ENCODE assay signal across 14 cellular contexts in genomic region chr6:141103246-141103645, GRCh38.
A peak's percentile ranks its signal among the peaks of the same experiment; 100 is the strongest.
DNase-seq lines count a peak whose midpoint lies in the region; ATAC-seq, FAIRE-seq and TF ChIP-seq lines count a peak whose summit lies in the region.
"Had no signal": no experiment of that assay in that cellular context is flagged by ENCODE, and none has a peak within 500 bp of the region (broad histone marks: within the 10 kb centered on the region; RNA-seq: fewer than 3 reads in every experiment).

No MANE protein-coding gene starts in this region.

- DNase-seq in AG08396 (ENCODE audit: low spot score) (peak; percentile 5), H54 (ENCODE audit: insufficient read length, low spot score) (peak; percentile 0), NCI-H69 (lab: John Stamatoyannopoulos, UW) (peak; percentile 25), epithelial cell of proximal tubule (ENCODE audit: low read depth) (peak; percentile 85), activated gamma-delta T cell (lab: John Stamatoyannopoulos, UW) (no peak), SW480 (ENCODE audit: low spot score) (no peak)
- DNase-seq in stimulated activated CD4-positive, alpha-beta T cell treated with anti-CD3 and anti-CD28 coated beads, Interleukin-4, amount 100 ng/mL, for 4 hours: no peak
- DNase-seq: CD4-positive, CD25-positive, alpha-beta regulatory T cell; colonic mucosa; NCI-H1048; Peyer's patch had no signal

- no peak for TF ChIP-seq POLR2A in H54 (IDR thresholded peaks at IDR 0.05; ENCODE audit: low read depth, low read length)

- TF ChIP-seq CTCF in epithelial cell of proximal tubule (conservative IDR thresholded peaks at IDR 0.05; ENCODE audit: low read depth, low read length): no peak

- H3K4me3 ChIP-seq in epithelial cell of proximal tubule (ENCODE audit: low read depth, low read length): no peak overlapping the region
- H3K4me3 ChIP-seq: colonic mucosa, Peyer's patch, prostate gland, thoracic aorta had no signal

- FAIRE-seq in H54 (lab: Jason Lieb, UNC): no peak

- no peak for ATAC-seq in HG03135 (IDR thresholded peaks at IDR 0.05; ENCODE audit: unreplicated experiment)

Comparison
In these comparisons a context has a peak if more than half of its experiments do, and no peak if none do; other contexts are left out.
1. DNase-seq: peak in AG08396 (single experiment), H54 (single experiment), NCI-H69 (single experiment) and epithelial cell of proximal tubule (single experiment); none in stimulated activated CD4-positive, alpha-beta T cell treated with anti-CD3 and anti-CD28 coated beads, Interleukin-4, amount 100 ng/mL, for 4 hours (0 of 2), activated gamma-delta T cell (single experiment) and SW480 (single experiment).